ENCODE assay signal across 8 cellular contexts in the genomic region with DNA sequence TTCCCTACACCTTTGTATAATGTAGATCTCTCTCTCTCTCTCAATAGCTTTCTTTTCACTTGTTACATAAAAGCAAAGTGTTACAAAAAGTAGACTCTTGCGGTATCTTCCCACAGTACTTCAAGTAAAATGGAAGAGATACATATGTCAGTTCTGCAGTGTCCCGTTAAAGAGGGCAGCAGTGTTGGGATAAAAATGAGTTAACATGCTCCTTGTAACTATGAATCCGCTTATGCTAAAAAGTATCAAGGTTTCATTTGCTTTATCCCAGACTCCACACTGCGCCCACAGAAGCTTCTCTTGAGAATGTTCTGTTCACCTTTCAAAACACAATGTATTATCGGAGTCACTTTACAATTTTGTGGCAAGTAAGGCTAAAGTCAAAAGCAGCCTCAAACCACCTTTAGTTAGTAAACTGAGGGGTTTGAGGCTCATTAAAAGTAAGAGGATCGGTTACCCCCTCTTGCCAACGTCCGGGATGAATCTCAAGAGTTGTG. TPM values are rescaled to one million over a fixed set of nuclear protein-coding genes. Genes with fewer than 3 reads are reported as not detected.
A peak's percentile ranks its signal among the peaks of the same experiment; 100 is the strongest.
DNase-seq lines count a peak whose midpoint lies in the region; ATAC-seq and TF ChIP-seq lines count a peak whose summit lies in the region.

No MANE protein-coding gene starts in this region.

- peak overlapping the region; percentile 78 for H3K27ac ChIP-seq in HCT116 (ENCODE audit: low read depth, low read length)
- H3K27ac ChIP-seq in RWPE1 = peak overlapping the region; percentile 93
- peak overlapping the region; percentile 45 for H3K27ac ChIP-seq in neural cell (ENCODE audit: low read length)

- H2AFZ ChIP-seq in HCT116 (ENCODE audit: low read depth, low read length, poor library complexity, severe bottlenecking) (no peak overlapping the region), neural cell (ENCODE audit: low read depth, low read length) (peak overlapping the region; percentile 69)

- POLR2A ChIA-PET in HCT116 (lab: Charles Lee) = no interaction called here
- POLR2A ChIA-PET in RWPE1 (lab: Yijun Ruan, JAX; ENCODE audit: low non-redundant PET) = interaction anchor here (0.6 kb wide), 1 partner anchor 83 kb away, joined by 3 read pairs; no protein-coding TSS in a partner anchor

- H4K20me1 ChIP-seq in HCT116 (ENCODE audit: insufficient read depth) = no peaks in the 10 kb centered on the region
- H4K20me1 ChIP-seq in neural cell (ENCODE audit: insufficient read depth) = no peaks in the 10 kb centered on the region

- DNase-seq in EH (ENCODE audit: low read depth) (peak; percentile 32), HCT116 (ENCODE audit: low read depth, low spot score) (no peak), RWPE1 (ENCODE audit: low spot score) (no peak), epithelial cell of esophagus (ENCODE audit: low read depth) (peak; percentile 9), globus pallidus (ENCODE audit: low spot score) (no peak), NCI-H2196 (lab: John Stamatoyannopoulos, UW; ENCODE audit: unreplicated experiment) (no peak)
- DNase-seq in stimulated activated CD4-positive, alpha-beta T cell treated with anti-CD3 and anti-CD28 coated beads, Interleukin-2, amount 100 ng/mL, for 48 hours = no peak

- RAD21 ChIA-PET in HCT116 (lab: Charles Lee; ENCODE audit: low non-redundant PET in 1 of 2, low total read pairs in 2 of 2, uncharacterized antibody in 2 of 2, unreplicated experiment in 2 of 2) = no interaction called here

- H3F3A ChIP-seq in neural cell (ENCODE audit: insufficient read depth, low read length, poor library complexity, severe bottlenecking) = no peaks in the 10 kb centered on the region

- peak overlapping the region; percentile 54 to 96 for H3K4me3 ChIP-seq in HCT116 (replicated peaks in 1 of 2; ENCODE audit: low read depth in 1 of 2, low read length in 2 of 2)
- peak overlapping the region; percentile 87 for H3K4me3 ChIP-seq in epithelial cell of esophagus (ENCODE audit: low read length)
- peak overlapping the region; percentile 95 for H3K4me3 ChIP-seq in neural cell (ENCODE audit: low read length)

- no peaks in the 10 kb centered on the region for H3K36me3 ChIP-seq in HCT116 (ENCODE audit: control insufficient read depth in 1 of 2, insufficient read depth in 2 of 2, low read length in 2 of 2)
- no peaks in the 10 kb centered on the region for H3K36me3 ChIP-seq in neural cell (ENCODE audit: insufficient read depth, low read length)

- H3K9me3 ChIP-seq in HCT116 (ENCODE audit: control insufficient read depth in 1 of 2, insufficient read depth in 1 of 2, low read depth in 1 of 2, low read length in 2 of 2) (no peaks in the 10 kb centered on the region), neural cell (ENCODE audit: low read length) (no peaks in the 10 kb centered on the region)

- peaks cover 6 to 9% of the 10 kb centered on the region in 2 experiments; a peak in 3 of 4 replicates for H3K4me1 ChIP-seq in HCT116 (ENCODE audit: control insufficient read depth in 1 of 2, insufficient read depth in 2 of 2, low read length in 2 of 2)

- intact Hi-C loops in HCT116 (cut with micrococcal nuclease) = loop anchor here (5.0 kb wide), 1 partner anchor 87 kb away; the partner anchor contains the start of gene APBA1

- CTCF ChIA-PET in HCT116 (lab: Charles Lee) = no interaction called here
- CTCF ChIA-PET in RWPE1 (lab: Yijun Ruan, JAX) = interaction anchor here (1.6 kb wide), 1 partner anchor 10 kb away, joined by 3 read pairs; no protein-coding TSS in a partner anchor

- H3K4me2 ChIP-seq in HCT116 (ENCODE audit: low read length) = peak overlapping the region; percentile 85
- H3K4me2 ChIP-seq in neural cell (ENCODE audit: low read length) = peak overlapping the region; percentile 81

- H3K27me3 ChIP-seq in HCT116 (ENCODE audit: insufficient read depth, low read length) (no peaks in the 10 kb centered on the region), neural cell (ENCODE audit: insufficient read depth, low read depth, low read length) (no peaks in the 10 kb centered on the region)

- TSS peak; percentile 47 for BruUV-seq in HCT116 (replicated peaks; lab: Mats Ljungman, UMichigan)

- H3K9me2 ChIP-seq in HCT116 (ENCODE audit: insufficient read depth) (no peaks in the 10 kb centered on the region), neural cell (ENCODE audit: insufficient read depth, low read length) (no peaks in the 10 kb centered on the region)

- no peak for ATAC-seq in HCT116

- TF ChIP-seq CTCF in HCT116 (IDR thresholded peaks at IDR 0.05 in 2 of 3, conservative IDR thresholded peaks at IDR 0.05 in 1 of 3; ENCODE audit: borderline replicate concordance in 1 of 3, insufficient read depth in 1 of 3, low read depth in 2 of 3, low read length in 2 of 3) (no peak), RWPE1 (conservative IDR thresholded peaks at IDR 0.05; ENCODE audit: low read depth) (no peak), epithelial cell of esophagus (IDR thresholded peaks at IDR 0.05; ENCODE audit: insufficient read depth, low read depth, low read length, missing control alignments) (no peak), neural cell (IDR thresholded peaks at IDR 0.05; ENCODE audit: poor library complexity, severe bottlenecking) (no peak)

- TF ChIP-seq POLR2A in HCT116 (IDR thresholded peaks at IDR 0.05; ENCODE audit: borderline replicate concordance, extremely low read depth, insufficient read depth, insufficient read length) = no peak

- TF ChIP-seq RAD21 in HCT116 (IDR thresholded peaks at IDR 0.05; ENCODE audit: low read depth) (no peak), neural cell (conservative IDR thresholded peaks at IDR 0.05) (no peak)

- no peak for TF ChIP-seq EP300 in neural cell (conservative IDR thresholded peaks at IDR 0.05; ENCODE audit: poor library complexity, severe bottlenecking)

- H3K9ac ChIP-seq in HCT116 (ENCODE audit: low read length) (peak overlapping the region; percentile 82), neural cell (ENCODE audit: low read length) (peak overlapping the region; percentile 72)

- H3K79me2 ChIP-seq in HCT116 (ENCODE audit: insufficient read depth, low read length) (peaks cover 51% of the 10 kb centered on the region), neural cell (replicated peaks; ENCODE audit: insufficient read depth, low read length) (peaks cover 29% of the 10 kb centered on the region)

TF ChIP-seq in HCT116, 20 proteins besides CTCF, POLR2A, EP300 and RAD21 (continues in another document):
- TF ChIP-seq SP1 (IDR thresholded peaks at IDR 0.05; ENCODE audit: low read depth) (no peak), CBX3 (IDR thresholded peaks at IDR 0.05; ENCODE audit: low read depth) (no peak), FOSL1 (IDR thresholded peaks at IDR 0.05; ENCODE audit: low read depth) (no peak), JUND (IDR thresholded peaks at IDR 0.05) (no peak), ZNF274 (IDR thresholded peaks at IDR 0.05; ENCODE audit: low read depth, low read length) (no peak), EZH2 (IDR thresholded peaks at IDR 0.05) (no peak), TCF7L2 (IDR thresholded peaks at IDR 0.05; ENCODE audit: borderline replicate concordance, extremely low read depth, insufficient read depth, insufficient read length) (no peak), POLR2AphosphoS5 (IDR thresholded peaks at IDR 0.05; ENCODE audit: low read depth, low read length) (no peak)
- TF ChIP-seq, protein P1, sequence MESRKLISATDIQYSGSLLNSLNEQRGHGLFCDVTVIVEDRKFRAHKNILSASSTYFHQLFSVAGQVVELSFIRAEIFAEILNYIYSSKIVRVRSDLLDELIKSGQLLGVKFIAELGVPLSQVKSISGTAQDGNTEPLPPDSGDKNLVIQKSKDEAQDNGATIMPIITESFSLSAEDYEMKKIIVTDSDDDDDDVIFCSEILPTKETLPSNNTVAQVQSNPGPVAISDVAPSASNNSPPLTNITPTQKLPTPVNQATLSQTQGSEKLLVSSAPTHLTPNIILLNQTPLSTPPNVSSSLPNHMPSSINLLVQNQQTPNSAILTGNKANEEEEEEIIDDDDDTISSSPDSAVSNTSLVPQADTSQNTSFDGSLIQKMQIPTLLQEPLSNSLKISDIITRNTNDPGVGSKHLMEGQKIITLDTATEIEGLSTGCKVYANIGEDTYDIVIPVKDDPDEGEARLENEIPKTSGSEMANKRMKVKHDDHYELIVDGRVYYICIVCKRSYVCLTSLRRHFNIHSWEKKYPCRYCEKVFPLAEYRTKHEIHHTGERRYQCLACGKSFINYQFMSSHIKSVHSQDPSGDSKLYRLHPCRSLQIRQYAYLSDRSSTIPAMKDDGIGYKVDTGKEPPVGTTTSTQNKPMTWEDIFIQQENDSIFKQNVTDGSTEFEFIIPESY (IDR thresholded peaks at IDR 0.05; ENCODE audit: extremely low read depth, insufficient replicate concordance, low read length) = no peak

TF ChIP-seq in neural cell, 6 proteins besides CTCF, POLR2A, EP300 and RAD21 (continues in another document):
- TF ChIP-seq POLR2AphosphoS5 (IDR thresholded peaks at IDR 0.05) (no peak), SMC3 (conservative IDR thresholded peaks at IDR 0.05; ENCODE audit: poor library complexity) (no peak), MXI1 (conservative IDR thresholded peaks at IDR 0.05; ENCODE audit: poor library complexity, severe bottlenecking) (no peak)
- TF ChIP-seq, protein P2, sequence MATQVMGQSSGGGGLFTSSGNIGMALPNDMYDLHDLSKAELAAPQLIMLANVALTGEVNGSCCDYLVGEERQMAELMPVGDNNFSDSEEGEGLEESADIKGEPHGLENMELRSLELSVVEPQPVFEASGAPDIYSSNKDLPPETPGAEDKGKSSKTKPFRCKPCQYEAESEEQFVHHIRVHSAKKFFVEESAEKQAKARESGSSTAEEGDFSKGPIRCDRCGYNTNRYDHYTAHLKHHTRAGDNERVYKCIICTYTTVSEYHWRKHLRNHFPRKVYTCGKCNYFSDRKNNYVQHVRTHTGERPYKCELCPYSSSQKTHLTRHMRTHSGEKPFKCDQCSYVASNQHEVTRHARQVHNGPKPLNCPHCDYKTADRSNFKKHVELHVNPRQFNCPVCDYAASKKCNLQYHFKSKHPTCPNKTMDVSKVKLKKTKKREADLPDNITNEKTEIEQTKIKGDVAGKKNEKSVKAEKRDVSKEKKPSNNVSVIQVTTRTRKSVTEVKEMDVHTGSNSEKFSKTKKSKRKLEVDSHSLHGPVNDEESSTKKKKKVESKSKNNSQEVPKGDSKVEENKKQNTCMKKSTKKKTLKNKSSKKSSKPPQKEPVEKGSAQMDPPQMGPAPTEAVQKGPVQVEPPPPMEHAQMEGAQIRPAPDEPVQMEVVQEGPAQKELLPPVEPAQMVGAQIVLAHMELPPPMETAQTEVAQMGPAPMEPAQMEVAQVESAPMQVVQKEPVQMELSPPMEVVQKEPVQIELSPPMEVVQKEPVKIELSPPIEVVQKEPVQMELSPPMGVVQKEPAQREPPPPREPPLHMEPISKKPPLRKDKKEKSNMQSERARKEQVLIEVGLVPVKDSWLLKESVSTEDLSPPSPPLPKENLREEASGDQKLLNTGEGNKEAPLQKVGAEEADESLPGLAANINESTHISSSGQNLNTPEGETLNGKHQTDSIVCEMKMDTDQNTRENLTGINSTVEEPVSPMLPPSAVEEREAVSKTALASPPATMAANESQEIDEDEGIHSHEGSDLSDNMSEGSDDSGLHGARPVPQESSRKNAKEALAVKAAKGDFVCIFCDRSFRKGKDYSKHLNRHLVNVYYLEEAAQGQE (IDR thresholded peaks at IDR 0.05; ENCODE audit: borderline replicate concordance) = no peak

RNA-seq across cellular contexts. Expression of gene PTAR1, which starts 0.8 kb away (rescaled TPM):
- total RNA-seq in HCT116 (2021; ENCODE audit: unreplicated experiment) = 32.2 TPM
- 8.4 and 9.9 TPM in 2 replicates for polyA plus RNA-seq in HCT116 (2012)
- 17.7 and 21.7 TPM in 2 replicates for polyA plus RNA-seq in neural cell
- polyA minus RNA-seq in neural cell = 59.4 and 84.5 TPM in 2 replicates

Comparison
In these comparisons a context has a peak if more than half of its experiments do, and no peak if none do; other contexts are left out.
1. DNase-seq: peak in EH (single experiment) and epithelial cell of esophagus (single experiment); none in HCT116 (single experiment), RWPE1 (single experiment), globus pallidus (single experiment), stimulated activated CD4-positive, alpha-beta T cell treated with anti-CD3 and anti-CD28 coated beads, Interleukin-2, amount 100 ng/mL, for 48 hours (0 of 2) and NCI-H2196 (single experiment).
2. Peak in every context shown above with its lines, with median percentiles within 50 percentile points of each other: H3K27ac ChIP-seq and H3K4me3 ChIP-seq.